Comparison of ENCODE assay signal across 24 cellular contexts in the genomic region with DNA sequence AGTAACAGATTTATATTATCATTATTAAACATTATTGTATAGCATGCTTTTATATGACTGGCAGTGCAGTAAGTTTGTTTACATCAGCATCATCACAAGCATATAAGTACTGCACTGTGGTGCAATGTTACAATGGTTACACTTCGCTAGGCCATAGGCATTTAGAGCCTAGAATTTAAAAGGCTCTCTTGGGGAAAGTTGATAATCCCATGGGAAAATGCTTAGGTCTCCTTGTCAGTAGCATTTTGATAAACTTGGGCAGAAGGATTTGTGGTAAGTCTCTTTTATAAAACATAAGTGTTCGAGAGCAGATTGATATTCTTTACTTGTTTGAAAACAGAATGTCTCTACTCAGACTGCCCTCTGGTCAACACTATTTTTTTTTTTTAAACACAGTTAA.
"Had no signal": no experiment of that assay in that cellular context is flagged by ENCODE, and none has a peak within 500 bp of the region (broad histone marks: within the 10 kb centered on the region; RNA-seq: fewer than 3 reads in every experiment).

No MANE protein-coding gene starts in this region.

- ATAC-seq: activated naive CD8-positive, alpha-beta T cell treated with anti-CD3 and anti-CD28 coated beads, Interleukin-2, amount 50 U/mL, for 24 hours; left cardiac atrium; stimulated activated naive CD8-positive, alpha-beta T cell treated with anti-CD3 and anti-CD28 coated beads, Interleukin-15, amount 100 ng/mL, for 72 hours had no signal

- H3K4me2 ChIP-seq: hepatocyte had no signal

- H3K4me1 ChIP-seq: uterus had no signal

- H2AFZ ChIP-seq: hepatocyte had no signal

- DNase-seq: activated CD4-positive, alpha-beta T cell treated with anti-CD3 and anti-CD28 coated beads, Interleukin-2, amount 50 U/mL, for 1 hour; activated CD4-positive, CD25-positive, alpha-beta regulatory T cell; activated CD8-positive, alpha-beta memory T cell treated with anti-CD3 and anti-CD28 coated beads, Interleukin-2, amount 50 U/mL, for 4 hours; activated effector memory CD4-positive, alpha-beta T cell treated with Interleukin-2 at 50 U/mL for 16 hours; activated naive CD4-positive, alpha-beta T cell treated with anti-CD3 and anti-CD28 coated beads, Interleukin-2, amount 10 ng/mL, durations not matched to agents 7 days and 5 days; activated naive CD8-positive, alpha-beta T cell treated with anti-CD3 and anti-CD28 coated beads, Interleukin-2, amount 50 U/mL, for 24 hours; activated T-cell treated with anti-CD3 and anti-CD28 coated beads, Interleukin-2, amount 50 U/mL, for 48 hours; anterior cingulate cortex; effector CD8-positive, alpha-beta T cell; esophagus squamous epithelium; foreskin keratinocyte; left cardiac atrium; midbrain; occipital lobe; retina; stimulated activated CD4-positive, alpha-beta T cell treated with anti-CD3 and anti-CD28 coated beads, Interleukin-15, amount 100 ng/mL, for 24 hours; stimulated activated CD4-positive, alpha-beta T cell treated with anti-CD3 and anti-CD28 coated beads, Interleukin-4, amount 100 ng/mL, for 1 hour; stimulated activated naive CD8-positive, alpha-beta T cell treated with anti-CD3 and anti-CD28 coated beads, Interleukin-15, amount 100 ng/mL, for 72 hours; transverse colon; uterus had no signal

- H3K27ac ChIP-seq: esophagus squamous epithelium, foreskin keratinocyte, hepatocyte, skin epidermis, suprapubic skin, transverse colon, uterus had no signal

- H3K4me3 Mint-ChIP-seq: activated naive CD4-positive, alpha-beta T cell treated with anti-CD3 and anti-CD28 coated beads, Interleukin-2, amount 10 ng/mL, durations not matched to agents 7 days and 5 days; activated naive CD8-positive, alpha-beta T cell treated with anti-CD3 and anti-CD28 coated beads, Interleukin-2, amount 50 U/mL, for 24 hours; stimulated activated naive CD8-positive, alpha-beta T cell treated with anti-CD3 and anti-CD28 coated beads, Interleukin-15, amount 100 ng/mL, for 72 hours had no signal

- H3K27ac Mint-ChIP-seq: activated naive CD4-positive, alpha-beta T cell treated with anti-CD3 and anti-CD28 coated beads, Interleukin-2, amount 10 ng/mL, durations not matched to agents 7 days and 5 days; activated naive CD8-positive, alpha-beta T cell treated with anti-CD3 and anti-CD28 coated beads, Interleukin-2, amount 50 U/mL, for 24 hours had no signal

- H3K27me3 ChIP-seq: esophagus squamous epithelium, foreskin keratinocyte, hepatocyte, suprapubic skin, transverse colon, uterus had no signal

- H3K4me3 ChIP-seq: esophagus squamous epithelium, hepatocyte, lung, skin epidermis, suprapubic skin, transverse colon, uterus had no signal

- H3K9me3 ChIP-seq: suprapubic skin had no signal

- H3K36me3 ChIP-seq: uterus had no signal

- H3K27me3 Mint-ChIP-seq: activated naive CD4-positive, alpha-beta T cell treated with anti-CD3 and anti-CD28 coated beads, Interleukin-2, amount 10 ng/mL, durations not matched to agents 7 days and 5 days; activated naive CD8-positive, alpha-beta T cell treated with anti-CD3 and anti-CD28 coated beads, Interleukin-2, amount 50 U/mL, for 24 hours; stimulated activated naive CD8-positive, alpha-beta T cell treated with anti-CD3 and anti-CD28 coated beads, Interleukin-15, amount 100 ng/mL, for 72 hours had no signal
